16 cellular contexts compared by ENCODE assay signal in genomic region chr7:145106001-145106400, GRCh38.
DNase-seq lines count a peak whose midpoint lies in the region; ATAC-seq and TF ChIP-seq lines count a peak whose summit lies in the region.
"Had no signal": no experiment of that assay in that cellular context is flagged by ENCODE, and none has a peak within 500 bp of the region (broad histone marks: within the 10 kb centered on the region; RNA-seq: fewer than 3 reads in every experiment).

No MANE protein-coding gene starts in this region.

- H3K27ac ChIP-seq in VCaP: peak overlapping the region; percentile 3; the same call in 1 of the 2 replicates
- H3K27ac ChIP-seq: neutrophil had no signal

- DNase-seq in DMS53 treated with DMSO at 0.1 percent for 48 hours (lab: John Stamatoyannopoulos, UW; ENCODE audit: unreplicated experiment) (peak; percentile 65), NCI-H1930 (lab: John Stamatoyannopoulos, UW) (peak; percentile 48 to 82), T-helper 1 cell (no peak), natural killer cell (no peak), NCI-H1048 (lab: John Stamatoyannopoulos, UW) (no peak)
- no peak for DNase-seq in activated CD4-positive, alpha-beta T cell treated with anti-CD3 and anti-CD28 coated beads, Interleukin-2, amount 10 ng/mL, durations not matched to agents 7 days and 5 days
- DNase-seq: activated CD4-positive, CD25-positive, alpha-beta regulatory T cell treated with anti-CD3 and anti-CD28 coated beads, Interleukin-2, amount 50 U/mL, for 72 hours; activated T-cell treated with anti-CD3 and anti-CD28 coated beads, Interleukin-2, amount 50 U/mL, for 72 hours; effector CD8-positive, alpha-beta T cell; NCI-H526 treated with DMSO at 0.1 percent for 48 hours; SK-N-SH; stimulated activated CD8-positive, alpha-beta memory T cell treated with anti-CD3 and anti-CD28 coated beads, Interleukin-4, amount 100 ng/mL, for 48 hours had no signal

- no peak overlapping the region for H3K4me3 Mint-ChIP-seq in nephron
- H3K4me3 Mint-ChIP-seq in activated CD4-positive, alpha-beta T cell treated with anti-CD3 and anti-CD28 coated beads, Interleukin-2, amount 10 ng/mL, durations not matched to agents 7 days and 5 days: no peak overlapping the region
- no peak overlapping the region for H3K4me3 Mint-ChIP-seq in natural killer cell
- H3K4me3 Mint-ChIP-seq: activated T-cell treated with anti-CD3 and anti-CD28 coated beads, Interleukin-2, amount 50 U/mL, for 72 hours had no signal

- CTCF ChIA-PET in activated CD4-positive, alpha-beta T cell treated with anti-CD3 and anti-CD28 coated beads, Interleukin-2, amount 10 ng/mL, durations not matched to agents 7 days and 5 days (lab: Charles Lee): no interaction called here

- H3K4me1 Mint-ChIP-seq in nephron (peaks cover 14% of the 10 kb centered on the region), natural killer cell (no peaks in the 10 kb centered on the region)
- no peaks in the 10 kb centered on the region for H3K4me1 Mint-ChIP-seq in activated CD4-positive, alpha-beta T cell treated with anti-CD3 and anti-CD28 coated beads, Interleukin-2, amount 10 ng/mL, durations not matched to agents 7 days and 5 days

- TF ChIP-seq CTCF in VCaP (conservative IDR thresholded peaks at IDR 0.05): no peak
- TF ChIP-seq CTCF in nephron (IDR thresholded peaks at IDR 0.05; ENCODE audit: unreplicated experiment in 3 of 3): no peak
- TF ChIP-seq CTCF in natural killer cell (IDR thresholded peaks at IDR 0.05): no peak

- H3K27ac Mint-ChIP-seq in nephron (peak overlapping the region; percentile 31 to 55 (median 40)), natural killer cell (no peak overlapping the region)
- no peak overlapping the region for H3K27ac Mint-ChIP-seq in activated CD4-positive, alpha-beta T cell treated with anti-CD3 and anti-CD28 coated beads, Interleukin-2, amount 10 ng/mL, durations not matched to agents 7 days and 5 days
- H3K27ac Mint-ChIP-seq: activated T-cell treated with anti-CD3 and anti-CD28 coated beads, Interleukin-2, amount 50 U/mL, for 72 hours had no signal

- H3K36me3 Mint-ChIP-seq in nephron (ENCODE audit: low read depth) (no peaks in the 10 kb centered on the region), natural killer cell (no peaks in the 10 kb centered on the region)
- no peaks in the 10 kb centered on the region for H3K36me3 Mint-ChIP-seq in activated CD4-positive, alpha-beta T cell treated with anti-CD3 and anti-CD28 coated beads, Interleukin-2, amount 10 ng/mL, durations not matched to agents 7 days and 5 days (ENCODE audit: low read depth)

- POLR2A ChIA-PET in activated CD4-positive, alpha-beta T cell treated with anti-CD3 and anti-CD28 coated beads, Interleukin-2, amount 10 ng/mL, durations not matched to agents 7 days and 5 days (lab: Charles Lee): no interaction called here

- no peak for ATAC-seq in natural killer cell
- ATAC-seq: activated T-cell treated with anti-CD3 and anti-CD28 coated beads, Interleukin-2, amount 50 U/mL, for 72 hours; HCT116 had no signal

- intact Hi-C loops in natural killer cell (cut with micrococcal nuclease): no loop called here

- H3K27me3 Mint-ChIP-seq in nephron (ENCODE audit: low read depth) (no peaks in the 10 kb centered on the region), natural killer cell (ENCODE audit: low read depth in 2 of 2) (no peaks in the 10 kb centered on the region)
- H3K27me3 Mint-ChIP-seq in activated CD4-positive, alpha-beta T cell treated with anti-CD3 and anti-CD28 coated beads, Interleukin-2, amount 10 ng/mL, durations not matched to agents 7 days and 5 days: no peaks in the 10 kb centered on the region

- H3K9me3 Mint-ChIP-seq in nephron (peaks cover 2% of the 10 kb centered on the region), natural killer cell (peaks cover 3 to 6% of the 10 kb centered on the region in 2 donors)
- H3K9me3 Mint-ChIP-seq in activated CD4-positive, alpha-beta T cell treated with anti-CD3 and anti-CD28 coated beads, Interleukin-2, amount 10 ng/mL, durations not matched to agents 7 days and 5 days: peaks cover 3% of the 10 kb centered on the region

Comparison
In these comparisons a context has a peak if more than half of its experiments do, and no peak if none do; other contexts are left out.
1. DNase-seq: peak in DMS53 treated with DMSO at 0.1 percent for 48 hours (single experiment) and NCI-H1930 (2 of 2); none in T-helper 1 cell (0 of 5), activated CD4-positive, alpha-beta T cell treated with anti-CD3 and anti-CD28 coated beads, Interleukin-2, amount 10 ng/mL, durations not matched to agents 7 days and 5 days (single experiment), natural killer cell (single experiment) and NCI-H1048 (single experiment).
2. H3K27ac Mint-ChIP-seq: peak in nephron (3 of 3); none in activated CD4-positive, alpha-beta T cell treated with anti-CD3 and anti-CD28 coated beads, Interleukin-2, amount 10 ng/mL, durations not matched to agents 7 days and 5 days (single experiment) and natural killer cell (0 of 2).